In genomic region chr4:23837366-23837765, GRCh38 we compare ENCODE assay signal across 22 cellular contexts.
"Had no signal": no experiment of that assay in that cellular context is flagged by ENCODE, and none has a peak within 500 bp of the region (broad histone marks: within the 10 kb centered on the region; RNA-seq: fewer than 3 reads in every experiment).

No MANE protein-coding gene starts in this region.

- H3K27ac ChIP-seq: epithelial cell of prostate, esophagus squamous epithelium, left lung, pancreas, prostate gland, skin epidermis, testis, tibial nerve had no signal

- H3K27me3 ChIP-seq: esophagus squamous epithelium, left lung, pancreas, sigmoid colon, testis, tibial nerve had no signal

- H3K9me3 ChIP-seq: esophagus squamous epithelium, left lung, pancreas, prostate gland, sigmoid colon, testis, tibial nerve had no signal

- H3K4me1 ChIP-seq: esophagus squamous epithelium, left lung, pancreas, prostate gland, sigmoid colon, testis, tibial nerve had no signal

- H3K36me3 ChIP-seq: esophagus squamous epithelium, left lung, pancreas, prostate gland, sigmoid colon, tibial nerve had no signal

- H3K4me3 ChIP-seq: esophagus squamous epithelium, left lung, lung, pancreas, prostate gland, sigmoid colon, skin epidermis, testis, tibial nerve had no signal

- DNase-seq: cerebellar nuclear complex; effector memory CD8-positive, alpha-beta T cell; esophagus squamous epithelium; foreskin fibroblast; hippocampal formation; left lung; mesenchymal stem cell; naive B cell; occipital lobe; pancreas; retina; sigmoid colon; stimulated activated CD4-positive, alpha-beta T cell treated with anti-CD3 and anti-CD28 coated beads, Interleukin-2, amount 100 ng/mL, for 24 hours; stimulated activated CD4-positive, alpha-beta T cell treated with anti-CD3 and anti-CD28 coated beads, Interleukin-4, amount 100 ng/mL, for 4 hours; stimulated activated naive B cell treated with anti-CD40 and anti-IgM and Interleukin-4, amounts not matched to agents 10 μg/mL and 1 μg/mL and 100 μg/mL, for 72 hours; stimulated activated naive CD8-positive, alpha-beta T cell treated with anti-CD3 and anti-CD28 coated beads, Interleukin-15, amount 100 ng/mL, for 72 hours; testis had no signal

- ATAC-seq: effector memory CD8-positive, alpha-beta T cell; left lung; pancreas; stimulated activated naive B cell treated with anti-CD40 and anti-IgM and Interleukin-4, amounts not matched to agents 10 μg/mL and 1 μg/mL and 100 μg/mL, for 72 hours; stimulated activated naive CD8-positive, alpha-beta T cell treated with anti-CD3 and anti-CD28 coated beads, Interleukin-15, amount 100 ng/mL, for 72 hours had no signal
